20 cellular contexts compared by ENCODE assay signal in genomic region chr1:158046726-158047510, GRCh38. TPM values are rescaled to one million over a fixed set of nuclear protein-coding genes. Genes with fewer than 3 reads are reported as not detected.
"Had no signal": no experiment of that assay in that cellular context is flagged by ENCODE, and none has a peak within 500 bp of the region (broad histone marks: within the 10 kb centered on the region; RNA-seq: fewer than 3 reads in every experiment).

No MANE protein-coding gene starts in this region.

- H3K27ac Mint-ChIP-seq: dendritic cell treated with granulocyte-macrophage colony-stimulating factor and Interleukin-4, amounts not matched to agents 40 ng/mL and 50 ng/mL, for 4 days; effector memory CD8-positive, alpha-beta T cell; immature natural killer cell; natural killer cell; stimulated activated effector memory CD8-positive, alpha-beta T cell treated with anti-CD3 and anti-CD28 coated beads, Interleukin-12 subunit alpha, Interleukin-12 subunit beta, amount 100 ng/mL, for 72 hours; stimulated activated naive CD8-positive, alpha-beta T cell treated with anti-CD3 and anti-CD28 coated beads, Interleukin-15, Interleukin-2, amounts not matched to agents 100 ng/mL and 50 ng/mL, for 24 hours had no signal

- H3K9me3 ChIP-seq: esophagus muscularis mucosa, gastroesophageal sphincter, pancreas, prostate gland, right lobe of liver, tibial artery had no signal

- DNase-seq: effector memory CD8-positive, alpha-beta T cell; glutamatergic neuron; immature natural killer cell; kidney; left colon; natural killer cell; occipital lobe; pancreas; retina; right lobe of liver; stimulated activated CD4-positive, alpha-beta T cell treated with anti-CD3 and anti-CD28 coated beads, Interleukin-4, amount 100 ng/mL, for 1 hour; stimulated activated CD8-positive, alpha-beta memory T cell treated with anti-CD3 and anti-CD28 coated beads, Interleukin-4, amount 100 ng/mL, for 48 hours; tibial artery had no signal

- H3K27ac ChIP-seq: epithelial cell of prostate, esophagus muscularis mucosa, gastroesophageal sphincter, pancreas, prostate gland, right lobe of liver, tibial artery had no signal

- ATAC-seq: effector memory CD8-positive, alpha-beta T cell; gastroesophageal sphincter; left colon; natural killer cell; pancreas; right lobe of liver; stimulated activated effector memory CD8-positive, alpha-beta T cell treated with anti-CD3 and anti-CD28 coated beads, Interleukin-12 subunit alpha, Interleukin-12 subunit beta, amount 100 ng/mL, for 72 hours had no signal

- H3K4me1 Mint-ChIP-seq: immature natural killer cell; natural killer cell; stimulated activated effector memory CD8-positive, alpha-beta T cell treated with anti-CD3 and anti-CD28 coated beads, Interleukin-12 subunit alpha, Interleukin-12 subunit beta, amount 100 ng/mL, for 72 hours had no signal

- H3K36me3 ChIP-seq: esophagus muscularis mucosa, gastroesophageal sphincter, pancreas, prostate gland, right lobe of liver had no signal

- H3K4me3 ChIP-seq: esophagus muscularis mucosa, gastroesophageal sphincter, pancreas, prostate gland, right lobe of liver, tibial artery had no signal

- H3K4me3 Mint-ChIP-seq: dendritic cell treated with granulocyte-macrophage colony-stimulating factor and Interleukin-4, amounts not matched to agents 40 ng/mL and 50 ng/mL, for 4 days; effector memory CD8-positive, alpha-beta T cell; immature natural killer cell; natural killer cell; stimulated activated effector memory CD8-positive, alpha-beta T cell treated with anti-CD3 and anti-CD28 coated beads, Interleukin-12 subunit alpha, Interleukin-12 subunit beta, amount 100 ng/mL, for 72 hours; stimulated activated naive CD8-positive, alpha-beta T cell treated with anti-CD3 and anti-CD28 coated beads, Interleukin-15, Interleukin-2, amounts not matched to agents 100 ng/mL and 50 ng/mL, for 24 hours had no signal

- H3K27me3 ChIP-seq: esophagus muscularis mucosa, gastroesophageal sphincter, pancreas, right lobe of liver, tibial artery had no signal

- H3K9me3 Mint-ChIP-seq: dendritic cell treated with granulocyte-macrophage colony-stimulating factor and Interleukin-4, amounts not matched to agents 40 ng/mL and 50 ng/mL, for 4 days; effector memory CD8-positive, alpha-beta T cell; immature natural killer cell; natural killer cell; stimulated activated effector memory CD8-positive, alpha-beta T cell treated with anti-CD3 and anti-CD28 coated beads, Interleukin-12 subunit alpha, Interleukin-12 subunit beta, amount 100 ng/mL, for 72 hours; stimulated activated naive CD8-positive, alpha-beta T cell treated with anti-CD3 and anti-CD28 coated beads, Interleukin-15, Interleukin-2, amounts not matched to agents 100 ng/mL and 50 ng/mL, for 24 hours had no signal

- H3K36me3 Mint-ChIP-seq: immature natural killer cell; natural killer cell; stimulated activated effector memory CD8-positive, alpha-beta T cell treated with anti-CD3 and anti-CD28 coated beads, Interleukin-12 subunit alpha, Interleukin-12 subunit beta, amount 100 ng/mL, for 72 hours had no signal

- H3K4me1 ChIP-seq: pancreas, prostate gland, right lobe of liver had no signal

RNA-seq across cellular contexts. Expression of gene KIRREL1, which starts 53.5 kb away (rescaled TPM):
- total RNA-seq: natural killer cell had no signal
- polyA plus RNA-seq: immature natural killer cell had no signal
